10 cellular contexts compared by ENCODE assay signal in genomic region chr22:45082795-45083194, GRCh38.
DNase-seq lines count a peak whose midpoint lies in the region; ATAC-seq, FAIRE-seq and TF ChIP-seq lines count a peak whose summit lies in the region.
"Had no signal": no experiment of that assay in that cellular context is flagged by ENCODE, and none has a peak within 500 bp of the region (broad histone marks: within the 10 kb centered on the region; RNA-seq: fewer than 3 reads in every experiment).

No MANE protein-coding gene starts in this region.

- H3K27me3 Mint-ChIP-seq in GM23338 (ENCODE audit: insufficient read depth, low read depth, poor library complexity) = peaks cover 11% of the 10 kb centered on the region

- peaks cover 21% of the 10 kb centered on the region for H3K4me1 Mint-ChIP-seq in GM23338
- H3K4me1 Mint-ChIP-seq: IgD-negative memory B cell had no signal

- peaks cover 3% of the 10 kb centered on the region; the same call in 1 of the 2 replicates for H3K4me1 ChIP-seq in GM23338 (ENCODE audit: insufficient read depth)

- H3F3A ChIP-seq in GM23338 (replicated peaks; ENCODE audit: low read depth) = no peaks in the 10 kb centered on the region

- peak; percentile 15 for TF ChIP-seq CTCF in D721Med (IDR thresholded peaks at IDR 0.05; ENCODE audit: insufficient read depth, missing control alignments)
- TF ChIP-seq CTCF in GM23338 (conservative IDR thresholded peaks at IDR 0.05; ENCODE audit: low read depth in 2 of 2) = peak; percentile 56 to 92
- TF ChIP-seq CTCF in WI38 (IDR thresholded peaks at IDR 0.05; ENCODE audit: low read depth, low read length) = peak; percentile 16; the same call in 1 of the 2 replicates

- H3K36me3 Mint-ChIP-seq in GM23338 (ENCODE audit: low read depth) = peaks cover 5% of the 10 kb centered on the region
- H3K36me3 Mint-ChIP-seq: IgD-negative memory B cell had no signal

- no peak overlapping the region for H3K27ac Mint-ChIP-seq in GM23338
- H3K27ac Mint-ChIP-seq: IgD-negative memory B cell had no signal

- H3K27me3 ChIP-seq in GM23338 (ENCODE audit: insufficient read depth) = no peaks in the 10 kb centered on the region

- no peak overlapping the region for H2AFZ ChIP-seq in GM23338

- DNase-seq in D721Med (ENCODE audit: insufficient read length, low spot score) = no peak
- peak; percentile 76 for DNase-seq in GM23338 (ENCODE audit: low spot score)
- DNase-seq in lung microvascular endothelial cell (ENCODE audit: low read depth in 2 of 2) = peak; percentile 10 to 11
- no peak for DNase-seq in NOMO-1 treated with DMSO at 0.1 percent for 48 hours (lab: John Stamatoyannopoulos, UW; ENCODE audit: unreplicated experiment)
- DNase-seq: NK-92 treated with Interleukin-12 subunit alpha and Interleukin-12 subunit beta, amount 100 ng/mL, for 24 hours had no signal

- H3K4me3 ChIP-seq in GM23338 (no peak overlapping the region), WI38 (ENCODE audit: low read depth, low read length) (no peak overlapping the region)

- H3K4me3 Mint-ChIP-seq in GM23338 = no peak overlapping the region
- H3K4me3 Mint-ChIP-seq: IgD-negative memory B cell had no signal

- H3K79me2 ChIP-seq in GM23338 (replicated peaks; ENCODE audit: insufficient read depth) = no peaks in the 10 kb centered on the region

- peaks cover 7% of the 10 kb centered on the region for H3K9me2 ChIP-seq in GM23338 (ENCODE audit: insufficient read depth)

- ATAC-seq in GM23338 = peak; percentile 88
- no peak for ATAC-seq in activated CD4-positive, CD25-positive, alpha-beta regulatory T cell treated with anti-CD3 and anti-CD28 coated beads, Interleukin-2, amount 50 U/mL, for 24 hours
- ATAC-seq in HG03378 (IDR thresholded peaks at IDR 0.05; ENCODE audit: unreplicated experiment) = no peak

- no peaks in the 10 kb centered on the region for H3K36me3 ChIP-seq in GM23338 (ENCODE audit: insufficient read depth)

- H3K4me2 ChIP-seq in GM23338 = no peak overlapping the region

- peaks cover 8% of the 10 kb centered on the region for H3K9me3 Mint-ChIP-seq in GM23338

- no peak for FAIRE-seq in D721Med (lab: Jason Lieb, UNC)
- FAIRE-seq: H54 had no signal

- peak overlapping the region; percentile 39; the same call in 1 of the 2 replicates for H3K27ac ChIP-seq in GM23338 (ENCODE audit: low read depth)

- no peaks in the 10 kb centered on the region for H4K20me1 ChIP-seq in GM23338 (replicated peaks; ENCODE audit: insufficient read depth)

TF ChIP-seq in GM23338, 12 proteins besides CTCF, POLR2A, EP300 and RAD21:
- TF ChIP-seq CREB1 (CRISPR knock-in tag; IDR thresholded peaks at IDR 0.05; ENCODE audit: low read depth) (no peak), REST (IDR thresholded peaks at IDR 0.05; ENCODE audit: unreplicated experiment) (no peak), NANOG (IDR thresholded peaks at IDR 0.05; ENCODE audit: borderline replicate concordance) (no peak), ZNF331 (CRISPR knock-in tag; IDR thresholded peaks at IDR 0.05; ENCODE audit: low read depth) (no peak), ZNF462 (CRISPR knock-in tag; IDR thresholded peaks at IDR 0.05) (no peak), STAT1 (IDR thresholded peaks at IDR 0.05; ENCODE audit: unreplicated experiment) (no peak)

Comparison
In these comparisons a context has a peak if more than half of its experiments do, and no peak if none do; other contexts are left out.
1. DNase-seq: peak in GM23338 (single experiment) and lung microvascular endothelial cell (2 of 2); none in D721Med (single experiment) and NOMO-1 treated with DMSO at 0.1 percent for 48 hours (single experiment).
2. CTCF ChIP-seq: peak in every context shown above with its lines; median percentile 74 in GM23338; 16 in WI38; 15 in D721Med.